10 cellular contexts compared by ENCODE assay signal in genomic region chr7:20651960-20652544, GRCh38. TPM values are rescaled to one million over a fixed set of nuclear protein-coding genes. Genes with fewer than 3 reads are reported as not detected.
DNase-seq lines count a peak whose midpoint lies in the region; ATAC-seq and TF ChIP-seq lines count a peak whose summit lies in the region.
"Had no signal": no experiment of that assay in that cellular context is flagged by ENCODE, and none has a peak within 500 bp of the region (broad histone marks: within the 10 kb centered on the region; RNA-seq: fewer than 3 reads in every experiment).

No MANE protein-coding gene starts in this region.

- TF ChIP-seq CTCF in AG04450 (IDR thresholded peaks at IDR 0.05; ENCODE audit: low read depth, low read length) (peak; percentile 26), GM12873 (IDR thresholded peaks at IDR 0.05; ENCODE audit: insufficient read depth, low read depth, low read length, missing control alignments) (peak; percentile 49), RWPE1 (conservative IDR thresholded peaks at IDR 0.05; ENCODE audit: low read depth) (peak; percentile 74), foreskin keratinocyte (conservative IDR thresholded peaks at IDR 0.05) (peak; percentile 63)

- no peaks in the 10 kb centered on the region; the same call in 1 of the 2 replicates for H3K9me3 ChIP-seq in AG04450 (ENCODE audit: control insufficient read depth, insufficient read depth, low read length)

- H3K27ac ChIP-seq in AG04450 (ENCODE audit: low read depth, low read length) (no peak overlapping the region), RWPE1 (no peak overlapping the region), foreskin keratinocyte (no peak overlapping the region)

- CTCF ChIA-PET in AG04450 (lab: Charles Lee) (interaction anchor here (0.8 to 1.4 kb wide), 2 partner anchors 670 to 943 kb away, joined by 3 to 4 read pairs; partner anchors contain the start of gene POLR1F), RWPE1 (lab: Yijun Ruan, JAX) (interaction anchor here (0.5 to 2.7 kb wide), 13 partner anchors 8 to 937 kb away, joined by 3 to 19 read pairs (median 4); no protein-coding TSS in a partner anchor)

- POLR2A ChIA-PET in AG04450 (lab: Yijun Ruan, JAX) (no interaction called here), RWPE1 (lab: Yijun Ruan, JAX; ENCODE audit: low non-redundant PET) (no interaction called here)

- ATAC-seq in foreskin keratinocyte: peak; percentile 36
- no peak for ATAC-seq in GM21619 (IDR thresholded peaks at IDR 0.05; ENCODE audit: unreplicated experiment)

- H3K4me1 ChIP-seq in foreskin keratinocyte: no peaks in the 10 kb centered on the region

- H3K4me3 ChIP-seq in AG04450 (ENCODE audit: low read depth, low read length): no peak overlapping the region

- H3K27me3 ChIP-seq in AG04450 (ENCODE audit: control insufficient read depth, insufficient read depth, low read length) (no peaks in the 10 kb centered on the region), foreskin keratinocyte (no peaks in the 10 kb centered on the region)

- DNase-seq in AG04450 (ENCODE audit: low read depth, low spot score) (no peak), RWPE1 (ENCODE audit: low spot score) (peak; percentile 33), foreskin keratinocyte (peak in 1 of 2 donors; percentile 15), middle frontal gyrus (ENCODE audit: extremely low spot score, low spot score) (no peak), SK-N-DZ (ENCODE audit: low spot score) (no peak)
- no peak for DNase-seq in activated CD4-positive, alpha-beta T cell treated with anti-CD3 and anti-CD28 coated beads, Interleukin-2, amount 50 U/mL, for 1 hour
- DNase-seq: NCI-H2029, nucleus accumbens had no signal

RNA-seq across cellular contexts. Expression of gene ABCB5, which starts 36.6 kb away (rescaled TPM):
- polyA plus RNA-seq in AG04450 (2011; rRNA removed) (not detected in 2 replicates), foreskin keratinocyte (not detected in 2 replicates)
- not detected in 2 replicates for polyA minus RNA-seq in AG04450 (2011; rRNA and poly(A)+ RNA removed)
- total RNA-seq in foreskin keratinocyte: not detected in 2 replicates
- polyA plus RNA-seq in SK-N-DZ (2014; cell fraction: cytosol; rRNA removed): not detected in 2 replicates
- polyA plus RNA-seq in SK-N-DZ (2014; cell fraction: nucleus; rRNA removed): not detected in 2 replicates
